In genomic region chr7:6639032-6639431, GRCh38 we compare ENCODE assay signal across 11 cellular contexts. TPM values are rescaled to one million over a fixed set of nuclear protein-coding genes. Genes with fewer than 3 reads are reported as not detected.
DNase-seq lines count a peak whose midpoint lies in the region; TF ChIP-seq lines count a peak whose summit lies in the region.
"Had no signal": no experiment of that assay in that cellular context is flagged by ENCODE, and none has a peak within 500 bp of the region (broad histone marks: within the 10 kb centered on the region; RNA-seq: fewer than 3 reads in every experiment).

No MANE protein-coding gene starts in this region.

- H3K27me3 ChIP-seq in endocrine pancreas (ENCODE audit: control insufficient read depth, insufficient read depth, low read length) (no peaks in the 10 kb centered on the region), rectal smooth muscle tissue (ENCODE audit: control insufficient read depth, insufficient read depth, low read length) (no peaks in the 10 kb centered on the region)

- H3K4me1 Mint-ChIP-seq in T-helper 2 cell treated with Interferon-gamma antibody and Interleukin-4, amounts not matched to agents 5 μg/mL and 100 μg/mL, for 36 hours (ENCODE audit: low read depth): peaks cover 18% of the 10 kb centered on the region

- POLR2A ChIA-PET in RWPE1 (lab: Yijun Ruan, JAX; ENCODE audit: low non-redundant PET): interaction anchor here (0.6 to 0.9 kb wide), 2 partner anchors 122 to 185 kb away, joined by 3 read pairs; no protein-coding TSS in a partner anchor

- CTCF ChIA-PET in RWPE1 (lab: Yijun Ruan, JAX): interaction anchor here (0.6 kb wide), 1 partner anchor 14 kb away, joined by 3 read pairs; no protein-coding TSS in a partner anchor

- H3K9ac ChIP-seq in endocrine pancreas (ENCODE audit: control insufficient read depth, insufficient read depth, low read length) (peak overlapping the region; percentile 48), rectal smooth muscle tissue (ENCODE audit: low read length) (no peak overlapping the region)

- no peaks in the 10 kb centered on the region for H3K9me3 ChIP-seq in endocrine pancreas (ENCODE audit: control insufficient read depth, low read length)

- peak overlapping the region; percentile 81 for H3K27ac Mint-ChIP-seq in T-helper 2 cell treated with Interferon-gamma antibody and Interleukin-4, amounts not matched to agents 5 μg/mL and 100 μg/mL, for 36 hours

- TF ChIP-seq CTCF in RWPE1 (conservative IDR thresholded peaks at IDR 0.05; ENCODE audit: low read depth): no peak

- H3K4me3 Mint-ChIP-seq in T-helper 2 cell treated with Interferon-gamma antibody and Interleukin-4, amounts not matched to agents 5 μg/mL and 100 μg/mL, for 36 hours: peak overlapping the region; percentile 89

- H3K4me3 ChIP-seq in endocrine pancreas (ENCODE audit: control insufficient read depth, insufficient read depth, low read length) (no peak overlapping the region), rectal smooth muscle tissue (ENCODE audit: low read length) (peak overlapping the region; percentile 80)

- no peaks in the 10 kb centered on the region for H3K9me3 Mint-ChIP-seq in T-helper 2 cell treated with Interferon-gamma antibody and Interleukin-4, amounts not matched to agents 5 μg/mL and 100 μg/mL, for 36 hours

- no peaks in the 10 kb centered on the region for H3K27me3 Mint-ChIP-seq in T-helper 2 cell treated with Interferon-gamma antibody and Interleukin-4, amounts not matched to agents 5 μg/mL and 100 μg/mL, for 36 hours (ENCODE audit: low read depth)

- H3K36me3 Mint-ChIP-seq in T-helper 2 cell treated with Interferon-gamma antibody and Interleukin-4, amounts not matched to agents 5 μg/mL and 100 μg/mL, for 36 hours (ENCODE audit: low read depth): peaks cover 37% of the 10 kb centered on the region

- H3K27ac ChIP-seq in RWPE1 (peak overlapping the region; percentile 74), rectal smooth muscle tissue (ENCODE audit: low read depth, low read length) (no peak overlapping the region)
- H3K27ac ChIP-seq: epithelial cell of prostate had no signal

- DNase-seq in T-helper 2 cell treated with Interferon-gamma antibody and Interleukin-4, amounts not matched to agents 5 μg/mL and 100 μg/mL, for 36 hours (ENCODE audit: low spot score): no peak
- DNase-seq in T-helper 2 cell (no peak), RWPE1 (ENCODE audit: low spot score) (no peak), occipital lobe (lab: John Stamatoyannopoulos, UW) (no peak), kidney tubule cell (ENCODE audit: low spot score) (no peak)
- no peak for DNase-seq in central memory CD4-positive, alpha-beta T cell
- DNase-seq: aorta, EL had no signal

- H3K36me3 ChIP-seq in endocrine pancreas (ENCODE audit: control insufficient read depth, insufficient read depth, low read length) (peaks cover 4% of the 10 kb centered on the region), rectal smooth muscle tissue (ENCODE audit: control insufficient read depth, insufficient read depth, low read length) (peaks cover 16% of the 10 kb centered on the region)

- H3K4me1 ChIP-seq in endocrine pancreas (ENCODE audit: control insufficient read depth, insufficient read depth, low read length) (no peaks in the 10 kb centered on the region), rectal smooth muscle tissue (ENCODE audit: control insufficient read depth, insufficient read depth, low read length) (no peaks in the 10 kb centered on the region)

RNA-seq across cellular contexts. Expression of gene ZNF316, which starts 1.9 kb away (rescaled TPM):
- total RNA-seq in occipital lobe: 18.2 TPM

RNA-seq across cellular contexts. Expression of gene ZNF853, which starts 23.6 kb away (rescaled TPM):
- 23.6 TPM for total RNA-seq in occipital lobe

RNA-seq across cellular contexts. Expression of gene INTS15, which starts 49.2 kb away (rescaled TPM):
- total RNA-seq in occipital lobe: 18.2 TPM
